ENCODE assay signal across 27 cellular contexts in the genomic region with DNA sequence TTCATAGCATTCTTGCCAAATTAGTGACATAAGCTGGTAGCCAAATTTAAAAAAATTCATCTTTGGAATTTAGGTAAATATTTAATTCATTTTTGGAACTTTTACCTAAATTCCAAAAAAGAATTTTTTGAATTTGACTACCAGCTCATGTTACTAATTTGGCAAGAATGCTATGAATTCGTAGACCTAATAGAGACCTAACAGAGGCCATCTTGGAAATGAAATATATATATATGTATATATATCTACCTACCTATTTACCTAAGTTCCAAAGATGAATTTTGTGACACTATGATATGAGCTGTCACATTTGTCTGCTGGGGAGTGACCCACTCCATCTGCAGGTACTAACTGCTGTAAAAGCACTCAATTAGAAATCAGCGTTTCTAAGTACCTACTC.
"Had no signal": no experiment of that assay in that cellular context is flagged by ENCODE, and none has a peak within 500 bp of the region (broad histone marks: within the 10 kb centered on the region; RNA-seq: fewer than 3 reads in every experiment).

No MANE protein-coding gene starts in this region.

- H3K27ac Mint-ChIP-seq: memory B cell; naive thymus-derived CD4-positive, alpha-beta T cell; natural killer cell treated with Interleukin-12 subunit alpha and Interleukin-12 subunit beta and Interleukin-15 and Interleukin-18, amount 100 ng/mL, for 72 hours; stimulated activated effector memory CD8-positive, alpha-beta T cell treated with anti-CD3 and anti-CD28 coated beads, Interleukin-12 subunit alpha, Interleukin-12 subunit beta, amount 100 ng/mL, for 72 hours; stimulated activated naive CD8-positive, alpha-beta T cell treated with anti-CD3 and anti-CD28 coated beads, Interleukin-15, Interleukin-2, amounts not matched to agents 100 ng/mL and 50 ng/mL, for 24 hours had no signal

- FAIRE-seq: keratinocyte, pancreas, small intestine had no signal

- H3K4me1 Mint-ChIP-seq: stimulated activated effector memory CD8-positive, alpha-beta T cell treated with anti-CD3 and anti-CD28 coated beads, Interleukin-12 subunit alpha, Interleukin-12 subunit beta, amount 100 ng/mL, for 72 hours had no signal

- H3K9me3 Mint-ChIP-seq: memory B cell; naive thymus-derived CD4-positive, alpha-beta T cell; natural killer cell treated with Interleukin-12 subunit alpha and Interleukin-12 subunit beta and Interleukin-15 and Interleukin-18, amount 100 ng/mL, for 72 hours; neural crest cell; stimulated activated effector memory CD8-positive, alpha-beta T cell treated with anti-CD3 and anti-CD28 coated beads, Interleukin-12 subunit alpha, Interleukin-12 subunit beta, amount 100 ng/mL, for 72 hours; stimulated activated naive CD8-positive, alpha-beta T cell treated with anti-CD3 and anti-CD28 coated beads, Interleukin-15, Interleukin-2, amounts not matched to agents 100 ng/mL and 50 ng/mL, for 24 hours had no signal

- H3K27me3 ChIP-seq: left lung, pancreas, sigmoid colon, spleen, transverse colon, upper lobe of left lung, vagina had no signal

- H3K36me3 Mint-ChIP-seq: memory B cell; natural killer cell treated with Interleukin-12 subunit alpha and Interleukin-12 subunit beta and Interleukin-15 and Interleukin-18, amount 100 ng/mL, for 72 hours; stimulated activated effector memory CD8-positive, alpha-beta T cell treated with anti-CD3 and anti-CD28 coated beads, Interleukin-12 subunit alpha, Interleukin-12 subunit beta, amount 100 ng/mL, for 72 hours had no signal

- H3K9me3 ChIP-seq: left lung, mucosa of descending colon, pancreas, prostate gland, sigmoid colon, spleen, transverse colon, upper lobe of left lung, vagina had no signal

- ATAC-seq: left colon; left lung; mucosa of descending colon; naive thymus-derived CD4-positive, alpha-beta T cell; natural killer cell treated with Interleukin-12 subunit alpha and Interleukin-12 subunit beta and Interleukin-15 and Interleukin-18, amount 100 ng/mL, for 72 hours; stimulated activated effector memory CD8-positive, alpha-beta T cell treated with anti-CD3 and anti-CD28 coated beads, Interleukin-12 subunit alpha, Interleukin-12 subunit beta, amount 100 ng/mL, for 72 hours had no signal

- DNase-seq: hippocampal formation; kidney glomerular epithelial cell; left colon; left lung; midbrain; mucosa of descending colon; naive thymus-derived CD4-positive, alpha-beta T cell; nucleus accumbens; pancreas; posterior cingulate gyrus; sigmoid colon; small intestine; spleen; stimulated activated CD4-positive, alpha-beta T cell treated with anti-CD3 and anti-CD28 coated beads, Interleukin-4, amount 100 ng/mL, for 24 hours; stimulated activated naive CD4-positive, alpha-beta T cell; substantia nigra; transverse colon; upper lobe of left lung had no signal

- H3K36me3 ChIP-seq: left lung, pancreas, prostate gland, sigmoid colon, spleen, transverse colon, upper lobe of left lung, vagina had no signal

- H3K27me3 Mint-ChIP-seq: memory B cell; natural killer cell treated with Interleukin-12 subunit alpha and Interleukin-12 subunit beta and Interleukin-15 and Interleukin-18, amount 100 ng/mL, for 72 hours; stimulated activated naive CD8-positive, alpha-beta T cell treated with anti-CD3 and anti-CD28 coated beads, Interleukin-15, Interleukin-2, amounts not matched to agents 100 ng/mL and 50 ng/mL, for 24 hours had no signal

- H3K4me3 ChIP-seq: left lung, lung, mucosa of descending colon, pancreas, prostate gland, sigmoid colon, spleen, transverse colon, upper lobe of left lung, vagina had no signal

- H3K4me3 Mint-ChIP-seq: memory B cell; naive thymus-derived CD4-positive, alpha-beta T cell; natural killer cell treated with Interleukin-12 subunit alpha and Interleukin-12 subunit beta and Interleukin-15 and Interleukin-18, amount 100 ng/mL, for 72 hours; neural crest cell; stimulated activated effector memory CD8-positive, alpha-beta T cell treated with anti-CD3 and anti-CD28 coated beads, Interleukin-12 subunit alpha, Interleukin-12 subunit beta, amount 100 ng/mL, for 72 hours; stimulated activated naive CD8-positive, alpha-beta T cell treated with anti-CD3 and anti-CD28 coated beads, Interleukin-15, Interleukin-2, amounts not matched to agents 100 ng/mL and 50 ng/mL, for 24 hours had no signal

- H3K4me1 ChIP-seq: prostate gland, sigmoid colon, transverse colon had no signal

- H3K27ac ChIP-seq: left lung, prostate gland had no signal
